ENCODE assay signal across 13 cellular contexts in genomic region chr15:43808960-43809678, GRCh38.
DNase-seq lines count a peak whose midpoint lies in the region; ATAC-seq and TF ChIP-seq lines count a peak whose summit lies in the region.
"Had no signal": no experiment of that assay in that cellular context is flagged by ENCODE, and none has a peak within 500 bp of the region (broad histone marks: within the 10 kb centered on the region; RNA-seq: fewer than 3 reads in every experiment).

No MANE protein-coding gene starts in this region.

- CTCF ChIA-PET in RWPE1 (lab: Yijun Ruan, JAX), result interaction anchor here (0.6 kb wide), 1 partner anchor 23 kb away, joined by 5 read pairs; no protein-coding TSS in a partner anchor

- H3K27me3 ChIP-seq in HL-60 (ENCODE audit: insufficient read depth, poor library complexity, severe bottlenecking), result no peaks in the 10 kb centered on the region
- H3K27me3 ChIP-seq: cardiac muscle cell had no signal

- H3K27ac ChIP-seq in HL-60 (replicated peaks) (peak overlapping the region; percentile 29), RWPE1 (no peak overlapping the region)
- H3K27ac ChIP-seq: cardiac muscle cell, lower lobe of right lung had no signal

- H3K9me3 Mint-ChIP-seq in memory B cell, result no peaks in the 10 kb centered on the region

- H3K4me3 ChIP-seq in HL-60 (replicated peaks; ENCODE audit: insufficient read depth, low read length), result no peak overlapping the region
- H3K4me3 ChIP-seq: cardiac muscle cell, lower lobe of right lung had no signal

- POLR2A ChIA-PET in RWPE1 (lab: Yijun Ruan, JAX; ENCODE audit: low non-redundant PET), result no interaction called here

- peaks cover 11% of the 10 kb centered on the region for H3K4me1 Mint-ChIP-seq in memory B cell

- H3K27ac Mint-ChIP-seq in memory B cell, result peak overlapping the region; percentile 95

- H3K36me3 Mint-ChIP-seq in memory B cell, result peaks cover 25% of the 10 kb centered on the region

- peak overlapping the region; percentile 60 for H3K4me3 Mint-ChIP-seq in memory B cell

- DNase-seq in HL-60 (ENCODE audit: low read depth in 1 of 2, low spot score in 1 of 2) (no peak), memory B cell (ENCODE audit: low spot score in 2 of 2) (peak in 1 of 2 donors; percentile 52), amygdala (lab: John Stamatoyannopoulos, UW) (no peak), RWPE1 (ENCODE audit: low spot score) (no peak), HK-2 (ENCODE audit: unreplicated experiment) (no peak), RKO (ENCODE audit: low spot score) (no peak)
- DNase-seq: DMS53, lower lobe of right lung, NCI-H2227 treated with DMSO at 0.1 percent for 48 hours, T-helper 1 cell had no signal

- H3K27me3 Mint-ChIP-seq in memory B cell, result no peaks in the 10 kb centered on the region

- peak; percentile 66 for ATAC-seq in GM18517 (IDR thresholded peaks at IDR 0.05; ENCODE audit: unreplicated experiment)
- peak; percentile 77 for ATAC-seq in GM21529 (IDR thresholded peaks at IDR 0.05; ENCODE audit: unreplicated experiment)
- peak; percentile 91 for ATAC-seq in memory B cell (ENCODE audit: low read depth)

- TF ChIP-seq CTCF in HL-60 (IDR thresholded peaks at IDR 0.05; ENCODE audit: insufficient read depth, low read length) (no peak), RWPE1 (conservative IDR thresholded peaks at IDR 0.05; ENCODE audit: low read depth) (no peak)
